ENCODE assay signal across 1 cellular context in the genomic region with DNA sequence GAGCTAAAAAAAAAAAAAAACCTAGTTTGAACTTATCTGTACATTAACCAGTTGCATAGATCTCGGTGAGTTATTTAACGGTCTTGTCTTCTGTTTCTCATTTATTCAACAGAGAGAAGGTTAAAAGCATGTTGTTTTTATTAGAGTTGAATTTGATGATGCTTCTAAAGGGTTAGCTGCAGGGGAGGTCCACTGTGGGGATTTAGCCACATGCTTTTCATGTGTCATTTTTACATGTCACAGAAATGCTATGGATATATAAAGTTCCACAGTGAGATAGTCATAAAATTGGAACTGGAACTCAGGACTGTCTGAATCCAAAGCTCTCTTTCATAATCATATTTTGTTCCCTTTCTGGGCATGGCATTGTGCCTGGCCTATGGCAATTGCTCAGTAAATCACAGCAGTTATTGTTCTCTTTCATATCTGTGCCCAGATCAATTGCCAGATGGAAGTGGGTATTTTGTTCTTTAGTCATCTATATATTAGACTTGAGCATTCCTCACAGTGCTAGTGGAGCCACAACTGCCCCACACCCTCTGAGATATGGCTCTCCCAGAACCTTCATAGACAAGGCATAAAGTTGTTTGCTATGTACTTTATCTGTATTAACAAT.
TF ChIP-seq lines count a peak whose summit lies in the region.

No MANE protein-coding gene starts in this region.

TF ChIP-seq in SK-N-SH, 30 proteins besides CTCF, POLR2A, EP300 and RAD21 (continued from another document):
- TF ChIP-seq, protein P1, sequence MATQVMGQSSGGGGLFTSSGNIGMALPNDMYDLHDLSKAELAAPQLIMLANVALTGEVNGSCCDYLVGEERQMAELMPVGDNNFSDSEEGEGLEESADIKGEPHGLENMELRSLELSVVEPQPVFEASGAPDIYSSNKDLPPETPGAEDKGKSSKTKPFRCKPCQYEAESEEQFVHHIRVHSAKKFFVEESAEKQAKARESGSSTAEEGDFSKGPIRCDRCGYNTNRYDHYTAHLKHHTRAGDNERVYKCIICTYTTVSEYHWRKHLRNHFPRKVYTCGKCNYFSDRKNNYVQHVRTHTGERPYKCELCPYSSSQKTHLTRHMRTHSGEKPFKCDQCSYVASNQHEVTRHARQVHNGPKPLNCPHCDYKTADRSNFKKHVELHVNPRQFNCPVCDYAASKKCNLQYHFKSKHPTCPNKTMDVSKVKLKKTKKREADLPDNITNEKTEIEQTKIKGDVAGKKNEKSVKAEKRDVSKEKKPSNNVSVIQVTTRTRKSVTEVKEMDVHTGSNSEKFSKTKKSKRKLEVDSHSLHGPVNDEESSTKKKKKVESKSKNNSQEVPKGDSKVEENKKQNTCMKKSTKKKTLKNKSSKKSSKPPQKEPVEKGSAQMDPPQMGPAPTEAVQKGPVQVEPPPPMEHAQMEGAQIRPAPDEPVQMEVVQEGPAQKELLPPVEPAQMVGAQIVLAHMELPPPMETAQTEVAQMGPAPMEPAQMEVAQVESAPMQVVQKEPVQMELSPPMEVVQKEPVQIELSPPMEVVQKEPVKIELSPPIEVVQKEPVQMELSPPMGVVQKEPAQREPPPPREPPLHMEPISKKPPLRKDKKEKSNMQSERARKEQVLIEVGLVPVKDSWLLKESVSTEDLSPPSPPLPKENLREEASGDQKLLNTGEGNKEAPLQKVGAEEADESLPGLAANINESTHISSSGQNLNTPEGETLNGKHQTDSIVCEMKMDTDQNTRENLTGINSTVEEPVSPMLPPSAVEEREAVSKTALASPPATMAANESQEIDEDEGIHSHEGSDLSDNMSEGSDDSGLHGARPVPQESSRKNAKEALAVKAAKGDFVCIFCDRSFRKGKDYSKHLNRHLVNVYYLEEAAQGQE (IDR thresholded peaks at IDR 0.05; ENCODE audit: low read depth, low read length) = no peak
- TF ChIP-seq SIN3A (IDR thresholded peaks at IDR 0.05; ENCODE audit: borderline replicate concordance, low read depth, low read length) = no peak
